Comparison of ENCODE assay signal across 8 cellular contexts in genomic region chr20:57391439-57392129, GRCh38. TPM values are rescaled to one million over a fixed set of nuclear protein-coding genes. Genes with fewer than 3 reads are reported as not detected.
DNase-seq lines count a peak whose midpoint lies in the region; ATAC-seq and TF ChIP-seq lines count a peak whose summit lies in the region.

No MANE protein-coding gene starts in this region.

- peaks cover 0 to 11% (median 0%) of the 10 kb centered on the region in 11 experiments; a peak in 6 of 22 replicates for H3K9me3 ChIP-seq in BLaER1 treated with 17β-estradiol and CSF1 and Interleukin-3, amounts not matched to agents 10 nM and 100 nM (replicated peaks in 1 of 11)
- H3K9me3 ChIP-seq in cardiac muscle cell (ENCODE audit: low read depth) (no peaks in the 10 kb centered on the region), sigmoid colon (no peaks in the 10 kb centered on the region)

- peak; percentile 53 for DNase-seq in activated T-cell treated with anti-CD3 and anti-CD28 coated beads, Interleukin-2, amount 50 U/mL, for 1 hour
- peak in 1 of 2 donors; percentile 15 for DNase-seq in cardiac muscle cell (ENCODE audit: low read depth in 1 of 2, low spot score in 1 of 2)
- DNase-seq in sigmoid colon = peak; percentile 71
- DNase-seq in superior temporal gyrus (ENCODE audit: extremely low spot score) = no peak
- no peak for DNase-seq in activated gamma-delta T cell treated with Interleukin-2 at 50 U/mL for 16 hours

- peaks cover 35 to 47% (median 46%) of the 10 kb centered on the region in 11 experiments for H3K36me3 ChIP-seq in BLaER1 treated with 17β-estradiol and CSF1 and Interleukin-3, amounts not matched to agents 10 nM and 100 nM
- H3K36me3 ChIP-seq in cardiac muscle cell (peaks cover 33% of the 10 kb centered on the region), sigmoid colon (peaks cover 0 to 15% (median 6%) of the 10 kb centered on the region in 4 donors)

- no peak for TF ChIP-seq CTCF in cardiac muscle cell (IDR thresholded peaks at IDR 0.05; ENCODE audit: low read depth, low read length)
- no peak for TF ChIP-seq CTCF in sigmoid colon (IDR thresholded peaks at IDR 0.05)

- peaks cover 44 to 53% (median 52%) of the 10 kb centered on the region in 11 experiments for H4K20me1 ChIP-seq in BLaER1 treated with 17β-estradiol and CSF1 and Interleukin-3, amounts not matched to agents 10 nM and 100 nM

- intact Hi-C loops in sigmoid colon (cut with DNase I) = loop anchor here (1.0 kb wide), 1 partner anchor 49 kb away; no protein-coding TSS in a partner anchor

- TF ChIP-seq POLR2A in GM19193 (IDR thresholded peaks at IDR 0.05; ENCODE audit: extremely low read depth, insufficient read depth, insufficient read length) = peak; percentile 76
- no peak for TF ChIP-seq POLR2A in sigmoid colon (IDR thresholded peaks at IDR 0.05)

- H3K27ac ChIP-seq in BLaER1 treated with 17β-estradiol and CSF1 and Interleukin-3, amounts not matched to agents 10 nM and 100 nM = peak overlapping the region; percentile 64 to 99 (median 96)
- H3K27ac ChIP-seq in cardiac muscle cell (peak overlapping the region; percentile 93), sigmoid colon (peak overlapping the region; percentile 92 to 98 (median 98))

- TF ChIP-seq EP300 in sigmoid colon (IDR thresholded peaks at IDR 0.05) = no peak

- WGBS in sigmoid colon, 2 donors = 1% methylated on average over 89 of the region's 91 CpGs

- H3K4me3 ChIP-seq in BLaER1 treated with 17β-estradiol and CSF1 and Interleukin-3, amounts not matched to agents 10 nM and 100 nM = peak overlapping the region; percentile 82 to 100 (median 95)
- peak overlapping the region; percentile 100 for H3K4me3 ChIP-seq in cardiac muscle cell
- peak overlapping the region; percentile 81 to 96 (median 94) for H3K4me3 ChIP-seq in sigmoid colon

- peak overlapping the region; percentile 95 to 100 (median 99); a peak in 20 of 22 replicates for H3K4me2 ChIP-seq in BLaER1 treated with 17β-estradiol and CSF1 and Interleukin-3, amounts not matched to agents 10 nM and 100 nM

- no peaks in the 10 kb centered on the region for H3K27me3 ChIP-seq in BLaER1 treated with 17β-estradiol and CSF1 and Interleukin-3, amounts not matched to agents 10 nM and 100 nM
- H3K27me3 ChIP-seq in cardiac muscle cell (no peaks in the 10 kb centered on the region), sigmoid colon (no peaks in the 10 kb centered on the region)

- H3K9ac ChIP-seq in BLaER1 treated with 17β-estradiol and CSF1 and Interleukin-3, amounts not matched to agents 10 nM and 100 nM = peak overlapping the region; percentile 86 to 100 (median 98)

- ATAC-seq in HG03565 (IDR thresholded peaks at IDR 0.05; ENCODE audit: unreplicated experiment) = peak; percentile 3

- peaks cover 57 to 74% (median 68%) of the 10 kb centered on the region in 10 experiments for H3K4me1 ChIP-seq in BLaER1 treated with 17β-estradiol and CSF1 and Interleukin-3, amounts not matched to agents 10 nM and 100 nM
- peaks cover 42% of the 10 kb centered on the region for H3K4me1 ChIP-seq in cardiac muscle cell (ENCODE audit: low read depth)
- peaks cover 0 to 64% (median 58%) of the 10 kb centered on the region in 4 donors for H3K4me1 ChIP-seq in sigmoid colon

RNA-seq across cellular contexts. Expression of gene RBM38, which starts 0.4 kb away (rescaled TPM):
- total RNA-seq in cardiac muscle cell (420 and 625 TPM in 2 replicates), sigmoid colon (10 to 100 TPM; 48.5 to 94.2 (median 78.8) TPM)
- polyA plus RNA-seq in cardiac muscle cell (404 and 626 TPM in 2 replicates), sigmoid colon (10 to 100 TPM; 31.4 to 59.9 (median 34.8) TPM)

RNA-seq across cellular contexts. Expression of gene RAE1, which starts 40.5 kb away (rescaled TPM):
- total RNA-seq in cardiac muscle cell = 34.2 and 46.1 TPM in 2 replicates
- 72.4 and 74.1 TPM in 2 replicates for polyA plus RNA-seq in cardiac muscle cell
- total RNA-seq in sigmoid colon = 10 to 100 TPM; 13.6 to 20.9 (median 17.1) TPM
- 10 to 100 TPM; 13.8 to 18.3 (median 16.4) TPM for polyA plus RNA-seq in sigmoid colon

Comparison
In these comparisons a context has a peak if more than half of its experiments do, and no peak if none do; other contexts are left out.
1. DNase-seq: peak in activated T-cell treated with anti-CD3 and anti-CD28 coated beads, Interleukin-2, amount 50 U/mL, for 1 hour (single experiment) and sigmoid colon (single experiment); none in superior temporal gyrus (single experiment) and activated gamma-delta T cell treated with Interleukin-2 at 50 U/mL for 16 hours (single experiment).
2. Peak in every context shown above with its lines, with median percentiles within 50 percentile points of each other: H3K27ac ChIP-seq and H3K4me3 ChIP-seq.